16 cellular contexts compared by ENCODE assay signal in the genomic region with DNA sequence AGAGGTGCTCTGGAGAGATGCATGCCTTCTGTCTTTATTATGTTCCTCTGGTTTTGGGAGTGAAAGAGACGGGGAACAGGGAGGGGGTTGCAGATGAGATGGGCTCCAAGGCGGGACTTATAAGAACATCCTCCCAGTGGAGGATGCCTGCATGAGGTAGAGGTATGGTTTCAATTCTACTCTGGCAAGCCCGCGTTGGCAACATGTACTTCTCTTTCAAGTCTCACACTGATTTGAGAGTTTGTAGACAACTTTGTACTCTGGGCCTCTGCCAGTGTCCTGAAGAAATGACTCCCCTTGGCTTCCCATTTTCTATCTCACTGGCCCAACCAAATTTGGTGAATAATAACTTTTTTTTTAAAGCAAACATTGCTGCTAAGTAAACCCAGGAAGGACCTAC.
A peak's percentile ranks its signal among the peaks of the same experiment; 100 is the strongest.
DNase-seq lines count a peak whose midpoint lies in the region; ATAC-seq, FAIRE-seq and TF ChIP-seq lines count a peak whose summit lies in the region.
"Had no signal": no experiment of that assay in that cellular context is flagged by ENCODE, and none has a peak within 500 bp of the region (broad histone marks: within the 10 kb centered on the region; RNA-seq: fewer than 3 reads in every experiment).

No MANE protein-coding gene starts in this region.

- peaks cover 22% of the 10 kb centered on the region for H3K4me1 Mint-ChIP-seq in astrocyte (ENCODE audit: low read depth, unreplicated experiment)
- peaks cover 44% of the 10 kb centered on the region for H3K4me1 Mint-ChIP-seq in nephron
- H3K4me1 Mint-ChIP-seq: CD14-positive monocyte; CD4-positive, alpha-beta memory T cell; GM23338 had no signal

- FAIRE-seq in astrocyte (lab: Jason Lieb, UNC) = no peak
- FAIRE-seq in GM19239 (lab: Jason Lieb, UNC) = no peak

- no peak for TF ChIP-seq POLR2A in tibial nerve (IDR thresholded peaks at IDR 0.05)

- H2AFZ ChIP-seq in GM23248 (no peak overlapping the region), astrocyte (ENCODE audit: low read depth, low read length) (no peak overlapping the region)
- H2AFZ ChIP-seq: GM23338 had no signal

- H3K4me1 ChIP-seq in GM23248 (ENCODE audit: insufficient read depth) (peaks cover 25% of the 10 kb centered on the region), astrocyte (ENCODE audit: insufficient read depth, low read length) (peaks cover 18% of the 10 kb centered on the region), tibial nerve (peaks cover 0 to 10% (median 0%) of the 10 kb centered on the region in 4 donors)
- H3K4me1 ChIP-seq: BLaER1 had no signal

- no peak for ATAC-seq in GM21786 (IDR thresholded peaks at IDR 0.05; ENCODE audit: unreplicated experiment)
- ATAC-seq: GM23338 had no signal

- no peak overlapping the region for H3K4me3 ChIP-seq in GM23248
- no peak overlapping the region for H3K4me3 ChIP-seq in astrocyte (ENCODE audit: insufficient read depth, low read depth, low read length)
- H3K4me3 ChIP-seq in tibial nerve = no peak overlapping the region
- H3K4me3 ChIP-seq: BLaER1, GM23338 had no signal

- no peak overlapping the region for H3K4me3 Mint-ChIP-seq in astrocyte (ENCODE audit: unreplicated experiment)
- H3K4me3 Mint-ChIP-seq in nephron = no peak overlapping the region
- H3K4me3 Mint-ChIP-seq: CD14-positive monocyte; CD4-positive, alpha-beta memory T cell; GM23338 had no signal

- H3K9me3 Mint-ChIP-seq in astrocyte (ENCODE audit: unreplicated experiment) = peaks cover 6% of the 10 kb centered on the region
- no peaks in the 10 kb centered on the region for H3K9me3 Mint-ChIP-seq in nephron
- H3K9me3 Mint-ChIP-seq: CD4-positive, alpha-beta memory T cell; GM23338 had no signal

- H3K27me3 Mint-ChIP-seq in astrocyte (ENCODE audit: low read depth, unreplicated experiment) (no peaks in the 10 kb centered on the region), nephron (ENCODE audit: low read depth) (no peaks in the 10 kb centered on the region)

- H3K36me3 Mint-ChIP-seq in astrocyte (ENCODE audit: low read depth, unreplicated experiment) = no peaks in the 10 kb centered on the region
- no peaks in the 10 kb centered on the region for H3K36me3 Mint-ChIP-seq in nephron (ENCODE audit: low read depth)
- H3K36me3 Mint-ChIP-seq: CD14-positive monocyte; CD4-positive, alpha-beta memory T cell had no signal

- H3K36me3 ChIP-seq in GM23248 (ENCODE audit: low read depth) (no peaks in the 10 kb centered on the region), astrocyte (ENCODE audit: insufficient read depth, low read length) (no peaks in the 10 kb centered on the region), tibial nerve (no peaks in the 10 kb centered on the region)
- H3K36me3 ChIP-seq: BLaER1 had no signal

- H3F3A ChIP-seq in GM23248 (ENCODE audit: insufficient read depth) = peaks cover 16% of the 10 kb centered on the region

- H3K27me3 ChIP-seq in GM23248 (replicated peaks; ENCODE audit: insufficient read depth) (no peaks in the 10 kb centered on the region), astrocyte (ENCODE audit: insufficient read depth, low read length) (no peaks in the 10 kb centered on the region), tibial nerve (no peaks in the 10 kb centered on the region)
- H3K27me3 ChIP-seq: BLaER1 had no signal

- H3K27ac Mint-ChIP-seq in astrocyte (ENCODE audit: unreplicated experiment) (peak overlapping the region; percentile 68), nephron (peak overlapping the region in 2 of 3 experiments; percentile 55 to 79)
- H3K27ac Mint-ChIP-seq: CD14-positive monocyte, GM23338 had no signal

- TF ChIP-seq EP300 in tibial nerve (IDR thresholded peaks at IDR 0.05) = no peak

- H3K9me2 ChIP-seq in GM23248 (ENCODE audit: insufficient read depth) = 0 out of 2 replicates have a peak, but pooled peaks cover 2% of the 10 kb centered on the region

- no peak for DNase-seq in GM23248
- DNase-seq in astrocyte (ENCODE audit: low read depth) = no peak
- DNase-seq in tibial nerve (ENCODE audit: low spot score in 2 of 2) = peak; percentile 26 to 54
- DNase-seq in GM19239 (ENCODE audit: insufficient read length, low spot score) = no peak
- no peak for DNase-seq in stimulated activated CD4-positive, alpha-beta T cell treated with anti-CD3 and anti-CD28 coated beads, Interleukin-2, amount 100 ng/mL, for 48 hours
- DNase-seq: 8988T; Calu3; CD4-positive, alpha-beta memory T cell; DMS79 treated with DMSO at 0.1 percent for 48 hours; GF-D8 had no signal

- H4K20me1 ChIP-seq in GM23248 (ENCODE audit: insufficient read depth) (no peaks in the 10 kb centered on the region), astrocyte (ENCODE audit: insufficient read depth, low read length) (no peaks in the 10 kb centered on the region)
- H4K20me1 ChIP-seq: BLaER1 had no signal

- H3K27ac ChIP-seq in GM23248 (peak overlapping the region; percentile 35), astrocyte (ENCODE audit: low read depth, low read length) (peak overlapping the region; percentile 50), tibial nerve (peak overlapping the region in 1 of 4 donors; percentile 40)
- H3K27ac ChIP-seq: BLaER1, HL-60 had no signal

- no peak overlapping the region for H3K9ac ChIP-seq in GM23248
- no peak overlapping the region for H3K9ac ChIP-seq in astrocyte (ENCODE audit: low read length)
- H3K9ac ChIP-seq: BLaER1 had no signal

- H3K4me2 ChIP-seq in GM23248 (ENCODE audit: unreplicated experiment) = peak overlapping the region; percentile 31
- peak overlapping the region; percentile 39 for H3K4me2 ChIP-seq in astrocyte (ENCODE audit: low read length)
- H3K4me2 ChIP-seq: BLaER1, GM23338 had no signal

- 21 to 33% methylated on average over 3 to 4 of the region's 4 CpGs for WGBS in GM23248 (ENCODE audit: low coverage in 1 of 2, low lambda C conversion rate in 2 of 2, missing lambda C conversion rate in 2 of 2), 2 experiments
- 76 to 78% methylated on average over 4 of the region's 4 CpGs for WGBS in tibial nerve, 2 donors

- no peak for TF ChIP-seq CTCF in astrocyte (IDR thresholded peaks at IDR 0.05; ENCODE audit: insufficient read depth, low read depth, low read length)
- TF ChIP-seq CTCF in nephron (IDR thresholded peaks at IDR 0.05; ENCODE audit: unreplicated experiment in 3 of 3) = no peak
- no peak for TF ChIP-seq CTCF in tibial nerve (IDR thresholded peaks at IDR 0.05)

- in situ Hi-C loops in GM23248 (cut with MboI) = no loop called here

- H3K79me2 ChIP-seq in GM23248 (ENCODE audit: insufficient read depth) (no peaks in the 10 kb centered on the region), astrocyte (ENCODE audit: insufficient read depth, low read length) (no peaks in the 10 kb centered on the region)

- no peaks in the 10 kb centered on the region for H3K9me3 ChIP-seq in GM23248 (ENCODE audit: low read depth)
- no peaks in the 10 kb centered on the region for H3K9me3 ChIP-seq in astrocyte (ENCODE audit: insufficient read depth, low read depth, low read length)
- H3K9me3 ChIP-seq in tibial nerve = no peaks in the 10 kb centered on the region
- H3K9me3 ChIP-seq: BLaER1 had no signal

Comparison
In these comparisons a context has a peak if more than half of its experiments do, and no peak if none do; other contexts are left out.
1. DNase-seq: peak in tibial nerve (2 of 2); none in GM23248 (single experiment), astrocyte (single experiment), GM19239 (single experiment) and stimulated activated CD4-positive, alpha-beta T cell treated with anti-CD3 and anti-CD28 coated beads, Interleukin-2, amount 100 ng/mL, for 48 hours (0 of 2).